ENCODE assay signal across 18 cellular contexts in genomic region chr20:38877483-38877882, GRCh38. TPM values are rescaled to one million over a fixed set of nuclear protein-coding genes. Genes with fewer than 3 reads are reported as not detected.
A peak's percentile ranks its signal among the peaks of the same experiment; 100 is the strongest.
DNase-seq lines count a peak whose midpoint lies in the region; ATAC-seq and TF ChIP-seq lines count a peak whose summit lies in the region.
"Had no signal": no experiment of that assay in that cellular context is flagged by ENCODE, and none has a peak within 500 bp of the region (broad histone marks: within the 10 kb centered on the region; RNA-seq: fewer than 3 reads in every experiment).

No MANE protein-coding gene starts in this region.

- H2BK5ac ChIP-seq in H9 (ENCODE audit: insufficient read length, low read length), result no peak overlapping the region

- no peak overlapping the region for H3K4ac ChIP-seq in H9 (ENCODE audit: low read depth, low read length)

- no peak overlapping the region for H3K56ac ChIP-seq in H9 (ENCODE audit: insufficient read length, low read depth, low read length)

- H2BK12ac ChIP-seq in H9 (ENCODE audit: insufficient read length, low read depth, low read length), result no peak overlapping the region

- DNase-seq in CD4-positive, CD25-positive, alpha-beta regulatory T cell, result no peak
- DNase-seq in CD8-positive, alpha-beta memory T cell, result peak in 1 of 5 donors; percentile 24
- no peak for DNase-seq in activated CD4-positive, alpha-beta memory T cell treated with anti-CD3 and anti-CD28 coated beads, Interleukin-2, amount 10 ng/mL, durations not matched to agents 7 days and 5 days
- no peak for DNase-seq in naive B cell
- no peak for DNase-seq in H9
- DNase-seq in NCI-H2029 treated with DMSO at 0.1 percent for 48 hours (lab: John Stamatoyannopoulos, UW), result no peak
- no peak for DNase-seq in tibial artery
- DNase-seq: activated naive CD4-positive, alpha-beta T cell; cerebellar nuclear complex; endodermal cell; heart left ventricle; left ventricle myocardium superior; NCI-H1417; NCI-H82; ovary; sigmoid colon; stimulated activated CD4-positive, alpha-beta T cell treated with anti-CD3 and anti-CD28 coated beads, Interleukin-1b, Interleukin-23, amount 100 ng/mL, for 48 hours had no signal

- TF ChIP-seq CTCF in H9 (conservative IDR thresholded peaks at IDR 0.05) (no peak), tibial artery (IDR thresholded peaks at IDR 0.05) (no peak)

- peak overlapping the region in 1 of 4 donors; percentile 47 for H3K4me3 Mint-ChIP-seq in CD4-positive, CD25-positive, alpha-beta regulatory T cell
- peak overlapping the region in 5 of 7 donors; percentile 10 to 64 (median 32) for H3K4me3 Mint-ChIP-seq in CD8-positive, alpha-beta memory T cell
- no peak overlapping the region for H3K4me3 Mint-ChIP-seq in activated CD4-positive, alpha-beta memory T cell treated with anti-CD3 and anti-CD28 coated beads, Interleukin-2, amount 10 ng/mL, durations not matched to agents 7 days and 5 days
- H3K4me3 Mint-ChIP-seq in naive B cell, result peak overlapping the region in 7 of 8 donors; percentile 3 to 91 (median 53)
- no peak overlapping the region for H3K4me3 Mint-ChIP-seq in H9
- H3K4me3 Mint-ChIP-seq: endodermal cell had no signal

- H3K36me3 Mint-ChIP-seq in CD4-positive, CD25-positive, alpha-beta regulatory T cell, result peaks cover 5% of the 10 kb centered on the region
- H3K36me3 Mint-ChIP-seq in CD8-positive, alpha-beta memory T cell, result peaks cover 0 to 45% (median 8%) of the 10 kb centered on the region in 3 donors
- H3K36me3 Mint-ChIP-seq in activated CD4-positive, alpha-beta memory T cell treated with anti-CD3 and anti-CD28 coated beads, Interleukin-2, amount 10 ng/mL, durations not matched to agents 7 days and 5 days (ENCODE audit: low read depth), result peaks cover 22% of the 10 kb centered on the region
- H3K36me3 Mint-ChIP-seq in naive B cell (no peaks in the 10 kb centered on the region), H9 (ENCODE audit: insufficient read depth in 1 of 3, low read depth in 3 of 3) (no peaks in the 10 kb centered on the region)

- intact Hi-C loops in tibial artery (cut with DNase I; ENCODE audit: low total_unique reads), result no loop called here

- H3K9ac ChIP-seq in H9 (ENCODE audit: extremely low read depth, insufficient read length, low read length), result no peak overlapping the region

- H3K23ac ChIP-seq in H9 (ENCODE audit: insufficient read length, low read depth, low read length), result no peak overlapping the region

- H3K4me3 ChIP-seq in CD4-positive, CD25-positive, alpha-beta regulatory T cell (ENCODE audit: low read depth, low read length), result no peak overlapping the region
- no peak overlapping the region for H3K4me3 ChIP-seq in CD8-positive, alpha-beta memory T cell (ENCODE audit: low read length)
- no peak overlapping the region for H3K4me3 ChIP-seq in tibial artery
- H3K4me3 ChIP-seq: ascending aorta, heart left ventricle, ovary, sigmoid colon had no signal

- WGBS in H9 (ENCODE audit: extremely low coverage, insufficient read length, low lambda C conversion rate), result no CpG with 5 or more reads among the region's 6 CpGs

- no peak overlapping the region for H3K27ac ChIP-seq in CD4-positive, CD25-positive, alpha-beta regulatory T cell (ENCODE audit: insufficient read depth, low read length, poor library complexity, severe bottlenecking)
- H3K27ac ChIP-seq in CD8-positive, alpha-beta memory T cell (ENCODE audit: low read depth, low read length), result no peak overlapping the region
- H3K27ac ChIP-seq in H9 (ENCODE audit: insufficient read length, low read depth, low read length) (no peak overlapping the region), tibial artery (no peak overlapping the region)
- H3K27ac ChIP-seq: ascending aorta, ovary, sigmoid colon had no signal

- peaks cover 59% of the 10 kb centered on the region for H3K4me1 ChIP-seq in CD4-positive, CD25-positive, alpha-beta regulatory T cell (ENCODE audit: control insufficient read depth, insufficient read depth, low read length, poor library complexity, severe bottlenecking)
- H3K4me1 ChIP-seq in CD8-positive, alpha-beta memory T cell (ENCODE audit: insufficient read depth, low read length), result peaks cover 56% of the 10 kb centered on the region
- H3K4me1 ChIP-seq in H9 (ENCODE audit: insufficient read depth, low read length) (no peaks in the 10 kb centered on the region; the same call in 1 of the 2 replicates), tibial artery (peaks cover 0 to 4% (median 0%) of the 10 kb centered on the region in 4 donors)
- H3K4me1 ChIP-seq: ascending aorta, sigmoid colon had no signal

- H2AFZ ChIP-seq in H9 (ENCODE audit: low read length), result no peak overlapping the region

- H4K91ac ChIP-seq in H9 (ENCODE audit: insufficient read length, low read depth, low read length), result no peak overlapping the region

- ATAC-seq in CD4-positive, CD25-positive, alpha-beta regulatory T cell (ENCODE audit: low read depth in 2 of 2), result no peak
- ATAC-seq in naive B cell (ENCODE audit: low read depth in 2 of 2), result no peak
- ATAC-seq: heart left ventricle, left ventricle myocardium superior had no signal

- H2BK15ac ChIP-seq in H9 (ENCODE audit: low read depth, low read length), result no peak overlapping the region

- no peaks in the 10 kb centered on the region for H3K79me2 ChIP-seq in H9 (ENCODE audit: insufficient read depth, low read length)

- no peak overlapping the region for H3T11ph ChIP-seq in H9 (ENCODE audit: low read length)

- H4K20me1 ChIP-seq in H9 (ENCODE audit: control insufficient read depth, insufficient read depth, insufficient read length), result no peaks in the 10 kb centered on the region

- no peak overlapping the region for H4K8ac ChIP-seq in H9 (replicated peaks; ENCODE audit: insufficient read length, low read depth, low read length)

- H3K14ac ChIP-seq in H9 (ENCODE audit: insufficient read depth, low read length), result no peak overlapping the region

- POLR2A ChIA-PET in CD8-positive, alpha-beta memory T cell (lab: Charles Lee), result interaction anchor here (3.2 to 6.6 kb wide), 2 partner anchors 15 to 71 kb away, joined by 32 to 80 read pairs; partner anchors contain the start of gene PPP1R16B
- POLR2A ChIA-PET in activated CD4-positive, alpha-beta memory T cell treated with anti-CD3 and anti-CD28 coated beads, Interleukin-2, amount 10 ng/mL, durations not matched to agents 7 days and 5 days (lab: Charles Lee), result interaction anchor here (7.3 kb wide), 1 partner anchor 71 kb away, joined by 125 read pairs; the partner anchor contains the start of gene PPP1R16B

- H3K23me2 ChIP-seq in H9 (ENCODE audit: insufficient read length, low read depth, low read length, poor library complexity, severe bottlenecking), result no peaks in the 10 kb centered on the region

- CTCF ChIA-PET in CD8-positive, alpha-beta memory T cell (lab: Charles Lee), result interaction anchor here (1.8 to 5.6 kb wide), 2 partner anchors 22 to 71 kb away, joined by 5 to 66 read pairs; partner anchors contain the start of gene PPP1R16B
- CTCF ChIA-PET in activated CD4-positive, alpha-beta memory T cell treated with anti-CD3 and anti-CD28 coated beads, Interleukin-2, amount 10 ng/mL, durations not matched to agents 7 days and 5 days (lab: Charles Lee), result interaction anchor here (1.1 to 8.2 kb wide), 2 partner anchors 16 to 71 kb away, joined by 3 to 52 read pairs; no protein-coding TSS in a partner anchor

- peak overlapping the region; percentile 1 to 86 (median 51) for H3K27ac Mint-ChIP-seq in CD4-positive, CD25-positive, alpha-beta regulatory T cell
- peak overlapping the region; percentile 78 to 99 (median 91) for H3K27ac Mint-ChIP-seq in CD8-positive, alpha-beta memory T cell
- H3K27ac Mint-ChIP-seq in activated CD4-positive, alpha-beta memory T cell treated with anti-CD3 and anti-CD28 coated beads, Interleukin-2, amount 10 ng/mL, durations not matched to agents 7 days and 5 days, result peak overlapping the region; percentile 47
- H3K27ac Mint-ChIP-seq in naive B cell (peak overlapping the region; percentile 86 to 100 (median 100)), H9 (no peak overlapping the region)
- H3K27ac Mint-ChIP-seq: endodermal cell had no signal

- H3K4me2 ChIP-seq in H9 (ENCODE audit: insufficient read depth, insufficient read length, low read length), result no peak overlapping the region

- no peaks in the 10 kb centered on the region for H3K27me3 Mint-ChIP-seq in CD4-positive, CD25-positive, alpha-beta regulatory T cell
- H3K27me3 Mint-ChIP-seq in CD8-positive, alpha-beta memory T cell, result peaks cover 0 to 2% of the 10 kb centered on the region in 2 donors
- H3K27me3 Mint-ChIP-seq in activated CD4-positive, alpha-beta memory T cell treated with anti-CD3 and anti-CD28 coated beads, Interleukin-2, amount 10 ng/mL, durations not matched to agents 7 days and 5 days, result no peaks in the 10 kb centered on the region
- H3K27me3 Mint-ChIP-seq in naive B cell (no peaks in the 10 kb centered on the region), H9 (ENCODE audit: low read depth) (no peaks in the 10 kb centered on the region)

- no peaks in the 10 kb centered on the region for H3K27me3 ChIP-seq in CD4-positive, CD25-positive, alpha-beta regulatory T cell (ENCODE audit: control insufficient read depth, insufficient read depth, low read length)
- H3K27me3 ChIP-seq in CD8-positive, alpha-beta memory T cell (ENCODE audit: insufficient read depth, low read length, poor library complexity, severe bottlenecking), result no peaks in the 10 kb centered on the region
- H3K27me3 ChIP-seq in H9 (ENCODE audit: insufficient read depth, low read length) (no peaks in the 10 kb centered on the region), tibial artery (peaks cover 0 to 39% of the 10 kb centered on the region in 2 donors)
- H3K27me3 ChIP-seq: ascending aorta, ovary had no signal

- H2AK5ac ChIP-seq in H9 (ENCODE audit: insufficient read length, low read length), result no peak overlapping the region

- no peaks in the 10 kb centered on the region for H3K79me1 ChIP-seq in H9 (ENCODE audit: insufficient read depth, low read depth, low read length, poor library complexity, severe bottlenecking)

- no peak overlapping the region for H4K5ac ChIP-seq in H9 (ENCODE audit: insufficient read length, low read depth, low read length)

- peaks cover 39 to 94% (median 78%) of the 10 kb centered on the region in 4 donors for H3K4me1 Mint-ChIP-seq in CD4-positive, CD25-positive, alpha-beta regulatory T cell
- peaks cover 84 to 100% (median 99%) of the 10 kb centered on the region in 3 donors for H3K4me1 Mint-ChIP-seq in CD8-positive, alpha-beta memory T cell
- peaks cover 92% of the 10 kb centered on the region for H3K4me1 Mint-ChIP-seq in activated CD4-positive, alpha-beta memory T cell treated with anti-CD3 and anti-CD28 coated beads, Interleukin-2, amount 10 ng/mL, durations not matched to agents 7 days and 5 days
- H3K4me1 Mint-ChIP-seq in naive B cell (peaks cover 88 to 100% (median 100%) of the 10 kb centered on the region in 3 donors), H9 (peaks cover 15 to 18% of the 10 kb centered on the region in 2 experiments)

- peaks cover 2% of the 10 kb centered on the region for H3K36me3 ChIP-seq in CD4-positive, CD25-positive, alpha-beta regulatory T cell (ENCODE audit: control insufficient read depth, insufficient read depth, low read length)
- H3K36me3 ChIP-seq in CD8-positive, alpha-beta memory T cell (ENCODE audit: insufficient read depth, low read length), result no peaks in the 10 kb centered on the region
- H3K36me3 ChIP-seq in tibial artery, result no peaks in the 10 kb centered on the region
- H3K36me3 ChIP-seq: ascending aorta, heart left ventricle, ovary, sigmoid colon had no signal

- no peak overlapping the region for H2BK120ac ChIP-seq in H9 (ENCODE audit: low read depth, low read length, poor library complexity, severe bottlenecking)

- H3K9me3 ChIP-seq in CD4-positive, CD25-positive, alpha-beta regulatory T cell (ENCODE audit: control insufficient read depth in 2 of 2, low read length in 2 of 2), result no peaks in the 10 kb centered on the region
- H3K9me3 ChIP-seq in CD8-positive, alpha-beta memory T cell (ENCODE audit: low read length), result no peaks in the 10 kb centered on the region
- H3K9me3 ChIP-seq in H9 (ENCODE audit: control insufficient read depth, low read depth, low read length) (no peaks in the 10 kb centered on the region), tibial artery (no peaks in the 10 kb centered on the region)
- H3K9me3 ChIP-seq: ascending aorta, heart left ventricle, ovary, sigmoid colon had no signal

- peaks cover 0 to 2% (median 0%) of the 10 kb centered on the region in 7 donors for H3K9me3 Mint-ChIP-seq in CD4-positive, CD25-positive, alpha-beta regulatory T cell
- H3K9me3 Mint-ChIP-seq in CD8-positive, alpha-beta memory T cell, result peaks cover 0 to 2% (median 0%) of the 10 kb centered on the region in 5 donors
- H3K9me3 Mint-ChIP-seq in activated CD4-positive, alpha-beta memory T cell treated with anti-CD3 and anti-CD28 coated beads, Interleukin-2, amount 10 ng/mL, durations not matched to agents 7 days and 5 days, result no peaks in the 10 kb centered on the region
- H3K9me3 Mint-ChIP-seq in naive B cell, result no peaks in the 10 kb centered on the region
- H3K9me3 Mint-ChIP-seq in H9, result no peaks in the 10 kb centered on the region; a peak in 1 of 5 replicates
- H3K9me3 Mint-ChIP-seq: endodermal cell had no signal

- no peak overlapping the region for H2BK20ac ChIP-seq in H9 (ENCODE audit: low read depth, low read length, poor library complexity, severe bottlenecking)

- no peak overlapping the region for H3K18ac ChIP-seq in H9 (ENCODE audit: insufficient read length, low read depth, low read length)

RNA-seq across cellular contexts. Expression of gene FAM83D, which starts 48.7 kb away (rescaled TPM):
- total RNA-seq in CD4-positive, CD25-positive, alpha-beta regulatory T cell, result 8.6 TPM
- polyA plus RNA-seq in CD4-positive, CD25-positive, alpha-beta regulatory T cell, result 1 to 10 TPM in 2 of 4 donors, under 1 TPM in 2; 0.20 to 1.8 (median 1.1) TPM
- 10 to 100 TPM; 11.9 to 13.2 TPM for total RNA-seq in CD8-positive, alpha-beta memory T cell
- polyA plus RNA-seq in CD8-positive, alpha-beta memory T cell, result 2.3 TPM
- 10 to 100 TPM; 18.9 to 19.9 TPM for total RNA-seq in activated CD4-positive, alpha-beta memory T cell treated with anti-CD3 and anti-CD28 coated beads, Interleukin-2, amount 10 ng/mL, durations not matched to agents 7 days and 5 days
- polyA plus RNA-seq in naive B cell (ENCODE audit: low read depth in 6 of 6), result under 1 TPM in 5 of 6 donors, not detected in 1; 0.12 to 0.56 (median 0.26) TPM
- total RNA-seq in H9 (2021), result 48.1 and 51.6 TPM in 2 replicates

Comparison
In these comparisons a context has a peak if more than half of its experiments do, and no peak if none do; other contexts are left out.
1. H3K27ac Mint-ChIP-seq: peak in CD4-positive, CD25-positive, alpha-beta regulatory T cell (3 of 3), CD8-positive, alpha-beta memory T cell (8 of 8), activated CD4-positive, alpha-beta memory T cell treated with anti-CD3 and anti-CD28 coated beads, Interleukin-2, amount 10 ng/mL, durations not matched to agents 7 days and 5 days (single experiment) and naive B cell (6 of 6); none in H9 (0 of 3).
2. H3K4me3 Mint-ChIP-seq: peak in CD8-positive, alpha-beta memory T cell (5 of 7) and naive B cell (7 of 8); none in activated CD4-positive, alpha-beta memory T cell treated with anti-CD3 and anti-CD28 coated beads, Interleukin-2, amount 10 ng/mL, durations not matched to agents 7 days and 5 days (single experiment) and H9 (0 of 2).